In the genomic region with DNA sequence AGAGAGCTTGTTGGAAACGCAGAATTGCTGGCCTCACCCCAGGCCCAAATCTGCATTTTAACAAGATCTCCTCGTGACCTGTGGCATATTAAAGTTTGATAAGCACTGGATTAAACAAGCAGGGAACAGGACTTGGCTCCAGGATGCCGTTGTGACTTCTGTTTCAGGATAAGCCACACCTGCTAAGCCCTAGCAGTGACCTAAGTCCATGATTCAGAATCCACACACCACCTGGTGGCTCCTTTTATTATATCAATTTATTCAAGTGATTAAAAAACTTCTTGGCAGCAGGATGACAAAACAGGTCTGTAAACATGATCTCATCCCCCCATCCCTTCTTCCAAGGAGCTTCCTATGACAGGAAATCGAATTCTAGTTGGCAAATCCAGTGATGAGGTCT, we compare ENCODE assay signal across 10 cellular contexts. TPM values are rescaled to one million over a fixed set of nuclear protein-coding genes. Genes with fewer than 3 reads are reported as not detected.
DNase-seq lines count a peak whose midpoint lies in the region; ATAC-seq and TF ChIP-seq lines count a peak whose summit lies in the region.
"Had no signal": no experiment of that assay in that cellular context is flagged by ENCODE, and none has a peak within 500 bp of the region (broad histone marks: within the 10 kb centered on the region; RNA-seq: fewer than 3 reads in every experiment).

No MANE protein-coding gene starts in this region.

- TF ChIP-seq POLR2A in right lobe of liver (IDR thresholded peaks at IDR 0.05) = no peak
- TF ChIP-seq POLR2A in esophagus squamous epithelium (IDR thresholded peaks at IDR 0.05) = no peak

- WGBS in right lobe of liver (ENCODE audit: insufficient coverage, low coverage, low lambda C conversion rate, missing lambda C conversion rate) = 25% methylated on average over 3 of the region's 4 CpGs
- WGBS in esophagus squamous epithelium, 2 donors = 48 to 59% methylated on average over 3 to 4 of the region's 4 CpGs

- ATAC-seq in SK-N-SH treated with all-trans-retinoic acid at 6 μM for 48 hours (peak; percentile 64), right lobe of liver (peak; percentile 69 to 92 (median 81)), HG03378 (IDR thresholded peaks at IDR 0.05; ENCODE audit: unreplicated experiment) (no peak)

- H3K4me1 ChIP-seq in right lobe of liver = no peaks in the 10 kb centered on the region
- H3K4me1 ChIP-seq in esophagus squamous epithelium = no peaks in the 10 kb centered on the region

- no peaks in the 10 kb centered on the region for H3K27me3 ChIP-seq in right lobe of liver
- H3K27me3 ChIP-seq in esophagus squamous epithelium = peaks cover 0 to 11% (median 0%) of the 10 kb centered on the region in 4 donors

- peak; percentile 15 to 39 (median 32) for TF ChIP-seq CTCF in right lobe of liver (IDR thresholded peaks at IDR 0.05)
- TF ChIP-seq CTCF in esophagus squamous epithelium (IDR thresholded peaks at IDR 0.05) = peak in 3 of 6 experiments; percentile 32 to 53 (median 39)

- intact Hi-C loops in right lobe of liver (cut with DNase I) (no loop called here), esophagus squamous epithelium (cut with DNase I) (no loop called here)

- H3K27ac ChIP-seq in right lobe of liver (no peak overlapping the region), esophagus squamous epithelium (no peak overlapping the region)
- H3K27ac ChIP-seq: HL-60 had no signal

- H3K36me3 ChIP-seq in right lobe of liver (no peaks in the 10 kb centered on the region), esophagus squamous epithelium (peaks cover 0 to 37% (median 0%) of the 10 kb centered on the region in 3 donors)

- DNase-seq in DMS153 treated with DMSO at 0.1 percent for 48 hours (lab: John Stamatoyannopoulos, UW; ENCODE audit: unreplicated experiment) = peak; percentile 39
- peak; percentile 64 for DNase-seq in NCI-H1436 (lab: John Stamatoyannopoulos, UW)
- DNase-seq in right lobe of liver = no peak
- DNase-seq in NCI-H128 (lab: John Stamatoyannopoulos, UW; ENCODE audit: unreplicated experiment) = no peak
- no peak for DNase-seq in GM03348 (ENCODE audit: low spot score)
- no peak for DNase-seq in esophagus squamous epithelium (lab: John Stamatoyannopoulos, UW)
- DNase-seq: activated CD4-positive, alpha-beta memory T cell treated with anti-CD3 and anti-CD28 coated beads for 36 hours had no signal

- H3K4me3 ChIP-seq in right lobe of liver = no peak overlapping the region
- no peak overlapping the region for H3K4me3 ChIP-seq in esophagus squamous epithelium

- H3K9me3 ChIP-seq in right lobe of liver = no peaks in the 10 kb centered on the region
- H3K9me3 ChIP-seq in esophagus squamous epithelium = no peaks in the 10 kb centered on the region

TF ChIP-seq in SK-N-SH treated with all-trans-retinoic acid at 6 μM for 48 hours, 23 proteins besides CTCF, POLR2A, EP300 and RAD21:
- TF ChIP-seq BACH2 (CRISPR knock-in tag; IDR thresholded peaks at IDR 0.05; ENCODE audit: borderline replicate concordance) (no peak), OSR1 (CRISPR knock-in tag; IDR thresholded peaks at IDR 0.05) (no peak), PPARA (CRISPR knock-in tag; IDR thresholded peaks at IDR 0.05; ENCODE audit: borderline replicate concordance) (no peak), TOX (CRISPR knock-in tag; IDR thresholded peaks at IDR 0.05; ENCODE audit: borderline replicate concordance) (no peak), ZFP30 (CRISPR knock-in tag; IDR thresholded peaks at IDR 0.05) (no peak)
- TF ChIP-seq, protein P1, sequence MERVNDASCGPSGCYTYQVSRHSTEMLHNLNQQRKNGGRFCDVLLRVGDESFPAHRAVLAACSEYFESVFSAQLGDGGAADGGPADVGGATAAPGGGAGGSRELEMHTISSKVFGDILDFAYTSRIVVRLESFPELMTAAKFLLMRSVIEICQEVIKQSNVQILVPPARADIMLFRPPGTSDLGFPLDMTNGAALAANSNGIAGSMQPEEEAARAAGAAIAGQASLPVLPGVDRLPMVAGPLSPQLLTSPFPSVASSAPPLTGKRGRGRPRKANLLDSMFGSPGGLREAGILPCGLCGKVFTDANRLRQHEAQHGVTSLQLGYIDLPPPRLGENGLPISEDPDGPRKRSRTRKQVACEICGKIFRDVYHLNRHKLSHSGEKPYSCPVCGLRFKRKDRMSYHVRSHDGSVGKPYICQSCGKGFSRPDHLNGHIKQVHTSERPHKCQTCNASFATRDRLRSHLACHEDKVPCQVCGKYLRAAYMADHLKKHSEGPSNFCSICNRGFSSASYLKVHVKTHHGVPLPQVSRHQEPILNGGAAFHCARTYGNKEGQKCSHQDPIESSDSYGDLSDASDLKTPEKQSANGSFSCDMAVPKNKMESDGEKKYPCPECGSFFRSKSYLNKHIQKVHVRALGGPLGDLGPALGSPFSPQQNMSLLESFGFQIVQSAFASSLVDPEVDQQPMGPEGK (CRISPR knock-in tag; IDR thresholded peaks at IDR 0.05; ENCODE audit: borderline replicate concordance) = no peak
TF ChIP-seq in SK-N-SH treated with all-trans-retinoic acid at 6 μM for 48 hours: peak in this region for 0.

RNA-seq across cellular contexts. Expression of a gene that starts 9.1 kb away (rescaled TPM):
- total RNA-seq in right lobe of liver = 10 to 100 TPM in 2 of 6 experiments, 1 to 10 TPM in 4; 6.6 to 22.1 (median 8.4) TPM
- total RNA-seq in esophagus squamous epithelium = 10 to 100 TPM; 19.6 to 34.7 (median 26.0) TPM

RNA-seq across cellular contexts. Expression of a gene that starts 41.1 kb away (rescaled TPM):
- total RNA-seq in right lobe of liver (not detected), esophagus squamous epithelium (1 to 10 TPM in 3 of 4 donors, under 1 TPM in 1; 0.38 to 4.8 (median 2.4) TPM)
- total RNA-seq: activated CD4-positive, alpha-beta memory T cell treated with anti-CD3 and anti-CD28 coated beads for 36 hours had no signal

RNA-seq across cellular contexts. Expression of a gene that starts 47.0 kb away (rescaled TPM):
- total RNA-seq in right lobe of liver (10 to 100 TPM; 16.0 to 28.0 (median 16.9) TPM), esophagus squamous epithelium (10 to 100 TPM; 14.9 to 18.7 (median 16.5) TPM)

Comparison
In these comparisons a context has a peak if more than half of its experiments do, and no peak if none do; other contexts are left out.
1. DNase-seq: peak in DMS153 treated with DMSO at 0.1 percent for 48 hours (single experiment) and NCI-H1436 (single experiment); none in right lobe of liver (0 of 3), NCI-H128 (single experiment), GM03348 (single experiment) and esophagus squamous epithelium (single experiment).